8 cellular contexts compared by ENCODE assay signal in the genomic region with DNA sequence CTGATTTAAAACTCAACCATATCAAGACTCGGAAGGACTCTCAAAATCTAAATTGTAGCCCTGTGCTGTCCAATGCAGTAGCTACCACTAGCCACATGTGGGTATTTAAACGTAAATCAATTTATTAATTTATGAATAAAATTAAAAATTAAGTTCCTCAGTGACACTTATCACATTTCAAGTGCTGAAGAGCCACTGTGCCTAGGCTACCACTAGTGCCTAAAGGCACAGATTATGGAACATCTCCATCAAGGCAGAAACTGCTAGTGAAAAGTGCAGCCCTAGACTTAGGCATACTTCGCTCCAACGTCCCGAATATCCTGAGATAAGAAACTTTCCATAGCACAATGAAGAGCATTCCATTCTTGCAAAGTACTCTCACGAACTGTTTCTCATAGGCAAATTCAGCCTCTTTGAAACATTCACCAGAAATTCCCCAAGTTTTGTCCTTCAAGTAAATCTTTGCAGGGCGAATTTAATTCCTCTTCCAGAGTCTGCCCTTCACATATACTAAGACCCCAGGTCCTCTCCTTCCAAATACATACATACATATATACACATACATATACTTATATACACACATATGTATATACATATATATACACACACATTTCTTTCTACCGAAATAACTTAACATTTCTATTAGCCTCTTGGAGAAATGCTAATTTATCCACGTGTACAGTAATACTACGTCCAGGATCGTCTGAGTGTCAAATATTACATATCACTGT. TPM values are rescaled to one million over a fixed set of nuclear protein-coding genes. Genes with fewer than 3 reads are reported as not detected.
DNase-seq lines count a peak whose midpoint lies in the region; ATAC-seq, FAIRE-seq and TF ChIP-seq lines count a peak whose summit lies in the region.

No MANE protein-coding gene starts in this region.

- CTCF ChIA-PET in activated CD4-positive, alpha-beta T cell treated with anti-CD3 and anti-CD28 coated beads for 36 hours (lab: Charles Lee): interaction anchor here (0.6 to 2.8 kb wide), 4 partner anchors 13 to 783 kb away, joined by 3 to 11 read pairs (median 4); no protein-coding TSS in a partner anchor

- H4K20me1 ChIP-seq in keratinocyte (ENCODE audit: control insufficient read depth, extremely low read depth, insufficient read depth, low read length): no peaks in the 10 kb centered on the region

- TF ChIP-seq POLR2A in adrenal gland (IDR thresholded peaks at IDR 0.05): no peak

- intact Hi-C loops in activated CD4-positive, alpha-beta T cell treated with anti-CD3 and anti-CD28 coated beads for 36 hours (cut with DNase I, micrococcal nuclease): loop anchor here (1.0 to 10.0 kb wide), 10 partner anchors 101 to 1132 kb away; partner anchors contain the start of gene HSP90AB1 (in 1 of the 2)
- intact Hi-C loops in adrenal gland (cut with DNase I): no loop called here

- H3K27me3 Mint-ChIP-seq in activated CD4-positive, alpha-beta T cell treated with anti-CD3 and anti-CD28 coated beads for 36 hours: no peaks in the 10 kb centered on the region

- peak overlapping the region; percentile 91 to 98 (median 96) for H3K27ac ChIP-seq in adrenal gland
- H3K27ac ChIP-seq in keratinocyte (ENCODE audit: control insufficient read depth, insufficient read depth, low read length): peak overlapping the region; percentile 95

- H3K36me3 Mint-ChIP-seq in activated CD4-positive, alpha-beta T cell treated with anti-CD3 and anti-CD28 coated beads for 36 hours (ENCODE audit: low read depth): peaks cover 2% of the 10 kb centered on the region

- dilution Hi-C loops in keratinocyte (cut with MboI; ENCODE audit: extremely low pct_ligation_motif_present, low sequenced_read_pairs): loop anchor here (25.0 kb wide), 1 partner anchor 336 kb away; no protein-coding TSS in a partner anchor

- peak in 1 of 6 experiments; percentile 16 for TF ChIP-seq CTCF in adrenal gland (IDR thresholded peaks at IDR 0.05)
- no peak for TF ChIP-seq CTCF in keratinocyte (optimal IDR thresholded peaks at IDR 0.05 in 1 of 3, IDR thresholded peaks at IDR 0.05 in 1 of 3, conservative IDR thresholded peaks at IDR 0.05 in 1 of 3; ENCODE audit: extremely low read depth in 1 of 3, insufficient read depth in 2 of 3, low read length in 3 of 3)

- no peaks in the 10 kb centered on the region for H3K9me3 ChIP-seq in adrenal gland (replicated peaks in 1 of 3)
- no peaks in the 10 kb centered on the region for H3K9me3 ChIP-seq in keratinocyte (ENCODE audit: control insufficient read depth, low read depth, low read length)

- no peaks in the 10 kb centered on the region for H3K9me3 Mint-ChIP-seq in activated CD4-positive, alpha-beta T cell treated with anti-CD3 and anti-CD28 coated beads for 36 hours (ENCODE audit: low read depth)

- H3K9me1 ChIP-seq in keratinocyte (ENCODE audit: control insufficient read depth, extremely low read depth, insufficient read depth, low read length): no peaks in the 10 kb centered on the region

- H3K4me1 ChIP-seq in adrenal gland (replicated peaks in 1 of 2) (peaks cover 0 to 27% of the 10 kb centered on the region in 2 donors), keratinocyte (ENCODE audit: control insufficient read depth, extremely low read depth, insufficient read depth, low read length) (peaks cover 11% of the 10 kb centered on the region)

- H3K4me3 Mint-ChIP-seq in activated CD4-positive, alpha-beta T cell treated with anti-CD3 and anti-CD28 coated beads for 36 hours: peak overlapping the region; percentile 99

- peaks cover 2% of the 10 kb centered on the region for H3K79me2 ChIP-seq in keratinocyte (ENCODE audit: control insufficient read depth, insufficient read depth, low read length)

- POLR2A ChIA-PET in activated CD4-positive, alpha-beta T cell treated with anti-CD3 and anti-CD28 coated beads for 36 hours (lab: Charles Lee): interaction anchor here (0.7 to 0.8 kb wide), 2 partner anchors 546 to 669 kb away, joined by 3 to 7 read pairs; no protein-coding TSS in a partner anchor

- DNase-seq in activated CD4-positive, alpha-beta T cell treated with anti-CD3 and anti-CD28 coated beads for 36 hours: no peak
- DNase-seq in activated CD4-positive, alpha-beta T cell treated with anti-CD3 and anti-CD28 coated beads for 48 hours: no peak
- DNase-seq in adrenal gland (peak in 1 of 7 donors; percentile 5), keratinocyte (ENCODE audit: low read depth, low spot score) (no peak), superior temporal gyrus (ENCODE audit: extremely low spot score) (peak; percentile 49), DMS153 treated with DMSO at 0.1 percent for 48 hours (lab: John Stamatoyannopoulos, UW; ENCODE audit: unreplicated experiment) (no peak), frontal cortex (ENCODE audit: low spot score in 2 of 2) (no peak)
- DNase-seq in activated CD4-positive, alpha-beta T cell treated with anti-CD3 and anti-CD28 coated beads, Interleukin-2, amount 50 U/mL, for 1 hour: no peak

- H3K9ac ChIP-seq in keratinocyte (ENCODE audit: control insufficient read depth, extremely low read depth, insufficient read depth, low read length): peak overlapping the region; percentile 94

- H3K36me3 ChIP-seq in adrenal gland (replicated peaks in 1 of 2) (no peaks in the 10 kb centered on the region), keratinocyte (ENCODE audit: control insufficient read depth in 2 of 2, extremely low read depth in 1 of 2, insufficient read depth in 2 of 2, low read length in 2 of 2) (no peaks in the 10 kb centered on the region)

- H3K27me3 ChIP-seq in adrenal gland (no peaks in the 10 kb centered on the region), keratinocyte (ENCODE audit: control insufficient read depth, extremely low read depth, insufficient read depth, low read length) (no peaks in the 10 kb centered on the region)

- peak overlapping the region in 2 of 4 donors; percentile 44 to 57 for H3K4me3 ChIP-seq in adrenal gland
- H3K4me3 ChIP-seq in keratinocyte (ENCODE audit: control insufficient read depth in 2 of 3, extremely low read depth in 1 of 3, insufficient read depth in 2 of 3, low read depth in 1 of 3, low read length in 3 of 3): peak overlapping the region; percentile 83 to 89 (median 87)

- WGBS in adrenal gland, 4 donors: 14 to 24% (median 22%) methylated on average over 11 of the region's 11 CpGs

- H3K27ac Mint-ChIP-seq in activated CD4-positive, alpha-beta T cell treated with anti-CD3 and anti-CD28 coated beads for 36 hours: peak overlapping the region; percentile 100

- ATAC-seq in activated CD4-positive, alpha-beta T cell treated with anti-CD3 and anti-CD28 coated beads for 36 hours: no peak

- H3K4me1 Mint-ChIP-seq in activated CD4-positive, alpha-beta T cell treated with anti-CD3 and anti-CD28 coated beads for 36 hours: peaks cover 33% of the 10 kb centered on the region

- peak overlapping the region; percentile 92 for H3K4me2 ChIP-seq in keratinocyte (ENCODE audit: control insufficient read depth, extremely low read depth, insufficient read depth, low read depth, low read length)

- peak overlapping the region; percentile 87 for H2AFZ ChIP-seq in keratinocyte (ENCODE audit: control insufficient read depth, low read length)

- FAIRE-seq in keratinocyte (lab: Jason Lieb, UNC) (peak; percentile 51), frontal cortex (lab: Jason Lieb, UNC) (no peak)

RNA-seq across cellular contexts. Expression of gene SUPT3H, which starts 1.3 kb away (rescaled TPM):
- total RNA-seq in activated CD4-positive, alpha-beta T cell treated with anti-CD3 and anti-CD28 coated beads for 36 hours: 10 to 100 TPM; 15.5 TPM
- total RNA-seq in adrenal gland (10 to 100 TPM; 10.0 to 56.2 (median 16.1) TPM), frontal cortex (63.6 TPM)
- polyA plus RNA-seq in adrenal gland (10 to 100 TPM; 11.0 to 18.3 (median 16.7) TPM), keratinocyte (7.6 to 8.1 TPM (median 7.8 TPM) in 3 replicates)
- 9.7 TPM for polyA plus RNA-seq in keratinocyte (2011; ENCODE audit: low read depth)
- 8.2 and 11.7 TPM in 2 replicates for polyA plus RNA-seq in keratinocyte (2011; cell fraction: cytosol; rRNA removed)
- polyA plus RNA-seq in keratinocyte (2011; cell fraction: nucleus; rRNA removed): 11.3 and 13.1 TPM in 2 replicates
- polyA plus RNA-seq in keratinocyte (2012; ENCODE audit: low replicate concordance): 5.0 and 5.9 TPM in 2 replicates
- 2.3 to 17.3 TPM (median 10.0 TPM) in 3 replicates for polyA minus RNA-seq in keratinocyte
- polyA minus RNA-seq in keratinocyte (2011; cell fraction: cytosol; rRNA and poly(A)+ RNA removed): 8.1 TPM
- 7.1 and 10.5 TPM in 2 replicates for polyA minus RNA-seq in keratinocyte (2011; cell fraction: nucleus; rRNA and poly(A)+ RNA removed)

RNA-seq across cellular contexts. Expression of gene RUNX2, which starts 48.3 kb away (rescaled TPM):
- 10 to 100 TPM; 14.6 to 18.1 TPM for total RNA-seq in activated CD4-positive, alpha-beta T cell treated with anti-CD3 and anti-CD28 coated beads for 36 hours
- total RNA-seq in adrenal gland (1 to 10 TPM; 1.0 to 4.5 (median 2.4) TPM), frontal cortex (0.41 TPM)
- polyA plus RNA-seq in adrenal gland (1 to 10 TPM; 1.2 to 2.7 (median 1.3) TPM), keratinocyte (0.79 to 1.4 TPM (median 1.1 TPM) in 3 replicates)
- 0.51 TPM for polyA plus RNA-seq in keratinocyte (2011; ENCODE audit: low read depth)
- 0.90 and 1.1 TPM in 2 replicates for polyA plus RNA-seq in keratinocyte (2011; cell fraction: cytosol; rRNA removed)
- 3.0 and 3.6 TPM in 2 replicates for polyA plus RNA-seq in keratinocyte (2011; cell fraction: nucleus; rRNA removed)
- polyA plus RNA-seq in keratinocyte (2012; ENCODE audit: low replicate concordance): 0.87 and 2.2 TPM in 2 replicates
- polyA minus RNA-seq in keratinocyte: 1.1 to 4.0 TPM (median 1.5 TPM) in 3 replicates
- polyA minus RNA-seq in keratinocyte (2011; cell fraction: cytosol; rRNA and poly(A)+ RNA removed): 1.7 TPM
- 2.1 and 2.6 TPM in 2 replicates for polyA minus RNA-seq in keratinocyte (2011; cell fraction: nucleus; rRNA and poly(A)+ RNA removed)

Comparison
In these comparisons a context has a peak if more than half of its experiments do, and no peak if none do; other contexts are left out.
1. intact Hi-C loops: an anchor here in activated CD4-positive, alpha-beta T cell treated with anti-CD3 and anti-CD28 coated beads for 36 hours (1.0 to 10.0 kb wide); none called in adrenal gland.